In the genomic region with DNA sequence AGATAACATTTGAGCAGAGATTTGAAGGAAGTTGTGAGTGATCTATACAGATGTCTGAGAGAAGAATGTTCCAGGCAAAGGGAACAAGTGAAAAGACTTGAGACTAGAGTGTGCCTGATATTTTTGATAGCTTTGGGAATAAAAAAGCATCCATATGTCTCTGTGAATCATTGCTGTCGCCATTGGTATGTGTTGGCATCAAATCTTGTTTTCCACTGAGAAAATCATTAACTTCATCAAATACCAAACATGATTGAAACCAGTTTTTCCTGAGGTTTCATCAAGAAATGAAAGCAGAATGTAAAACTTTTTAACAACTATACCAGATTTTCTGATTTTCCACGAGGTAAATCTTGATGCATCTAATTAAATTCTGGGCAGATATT, we compare ENCODE assay signal across 29 cellular contexts.
"Had no signal": no experiment of that assay in that cellular context is flagged by ENCODE, and none has a peak within 500 bp of the region (broad histone marks: within the 10 kb centered on the region; RNA-seq: fewer than 3 reads in every experiment).

No MANE protein-coding gene starts in this region.

- FAIRE-seq: frontal cortex, small intestine, urothelium cell line had no signal

- H3K36me3 Mint-ChIP-seq: immature natural killer cell; natural killer cell; stimulated activated effector memory CD8-positive, alpha-beta T cell treated with anti-CD3 and anti-CD28 coated beads, Interleukin-12 subunit alpha, Interleukin-12 subunit beta, amount 100 ng/mL, for 72 hours had no signal

- ATAC-seq: left ventricle myocardium superior; lower lobe of right lung; natural killer cell; right lobe of liver; stimulated activated naive CD8-positive, alpha-beta T cell treated with anti-CD3 and anti-CD28 coated beads, Interleukin-15, Interleukin-2, amounts not matched to agents 100 U/mL and 50 U/mL, for 24 hours had no signal

- H3K4me1 Mint-ChIP-seq: immature natural killer cell; natural killer cell; neural crest cell; stimulated activated effector memory CD8-positive, alpha-beta T cell treated with anti-CD3 and anti-CD28 coated beads, Interleukin-12 subunit alpha, Interleukin-12 subunit beta, amount 100 ng/mL, for 72 hours had no signal

- H3K4me3 Mint-ChIP-seq: immature natural killer cell; natural killer cell; neural crest cell; stimulated activated effector memory CD8-positive, alpha-beta T cell treated with anti-CD3 and anti-CD28 coated beads, Interleukin-12 subunit alpha, Interleukin-12 subunit beta, amount 100 ng/mL, for 72 hours had no signal

- H3K27ac Mint-ChIP-seq: immature natural killer cell; natural killer cell; stimulated activated effector memory CD8-positive, alpha-beta T cell treated with anti-CD3 and anti-CD28 coated beads, Interleukin-12 subunit alpha, Interleukin-12 subunit beta, amount 100 ng/mL, for 72 hours had no signal

- H3K36me3 ChIP-seq: colonic mucosa, esophagus squamous epithelium, lower lobe of right lung, ovary, right lobe of liver, thoracic aorta, tibial nerve, upper lobe of left lung had no signal

- H3K4me3 ChIP-seq: colonic mucosa, esophagus squamous epithelium, lower lobe of right lung, ovary, right lobe of liver, thoracic aorta, tibial nerve, upper lobe of left lung had no signal

- DNase-seq: central memory CD4-positive, alpha-beta T cell; colonic mucosa; dermis blood vessel endothelial cell; effector memory CD4-positive, alpha-beta T cell; erythroblast; esophagus squamous epithelium; hypothalamus; immature natural killer cell; islet precursor cell; kidney glomerular epithelial cell; left ventricle myocardium superior; lower lobe of right lung; natural killer cell; nucleus accumbens; ovary; right lobe of liver; small intestine; stimulated activated CD4-positive, alpha-beta T cell treated with anti-CD3 and anti-CD28 coated beads, Interleukin-12 subunit alpha, Interleukin-12 subunit beta, amount 100 ng/mL, for 4 hours; stimulated activated CD4-positive, alpha-beta T cell treated with anti-CD3 and anti-CD28 coated beads, Interleukin-1b, Interleukin-23, amount 100 ng/mL, for 48 hours; stimulated activated CD4-positive, alpha-beta T cell treated with anti-CD3 and anti-CD28 coated beads, Interleukin-4, amount 100 ng/mL, for 1 hour; stimulated activated naive CD8-positive, alpha-beta T cell treated with anti-CD3 and anti-CD28 coated beads, Interleukin-15, Interleukin-2, amounts not matched to agents 100 U/mL and 50 U/mL, for 24 hours; substantia nigra; upper lobe of left lung had no signal

- H3K9me3 ChIP-seq: colonic mucosa, esophagus squamous epithelium, lower lobe of right lung, ovary, right lobe of liver, thoracic aorta, upper lobe of left lung had no signal

- H3K27me3 ChIP-seq: colonic mucosa, esophagus squamous epithelium, ovary, right lobe of liver, tibial nerve, upper lobe of left lung had no signal

- H3K27ac ChIP-seq: colonic mucosa, esophagus squamous epithelium, lower lobe of right lung, ovary, right lobe of liver, thoracic aorta, tibial nerve, upper lobe of left lung had no signal

- H3K4me1 ChIP-seq: colonic mucosa, esophagus squamous epithelium, lower lobe of right lung, right lobe of liver, tibial nerve, upper lobe of left lung had no signal
